10 cellular contexts compared by ENCODE assay signal in the genomic region with DNA sequence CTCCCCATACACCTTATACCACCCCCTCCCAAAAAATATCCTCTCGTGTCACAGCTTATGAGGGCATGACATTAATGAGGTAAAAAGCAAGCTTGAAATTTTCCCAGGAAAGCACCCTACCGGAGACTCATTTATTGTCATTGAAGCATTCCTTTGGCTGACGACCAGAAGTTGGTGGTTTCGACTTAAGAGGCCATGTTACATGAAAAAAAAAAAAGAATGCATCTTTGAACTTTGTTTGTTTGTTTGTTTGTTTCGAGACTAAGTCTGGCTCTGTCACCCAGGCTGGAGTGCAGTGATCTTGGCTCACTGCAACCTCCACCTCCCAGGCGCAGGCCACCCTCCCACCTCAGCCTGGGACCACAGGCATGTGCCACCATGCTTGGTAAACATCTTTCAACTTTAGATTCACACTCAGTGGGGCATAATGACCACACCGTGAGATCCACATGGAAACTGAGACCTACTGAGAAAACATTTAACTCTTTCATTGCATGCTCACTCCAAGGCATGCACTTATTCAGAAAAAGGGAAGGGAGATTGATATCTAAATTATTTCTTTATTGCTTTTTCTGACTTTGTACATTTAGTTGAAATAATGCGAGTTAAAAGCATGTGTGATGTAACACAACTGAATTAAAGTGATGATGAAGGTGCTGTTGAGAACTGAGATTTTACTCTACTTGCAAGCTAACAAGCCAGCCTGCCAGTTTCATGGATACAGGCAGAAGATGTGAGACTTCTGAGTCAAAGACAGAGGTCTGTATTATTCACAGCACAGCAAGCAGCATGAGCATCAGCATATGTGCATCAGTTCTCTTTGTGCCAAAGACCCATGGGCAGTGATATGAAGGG. TPM values are rescaled to one million over a fixed set of nuclear protein-coding genes. Genes with fewer than 3 reads are reported as not detected.
DNase-seq lines count a peak whose midpoint lies in the region; ATAC-seq lines count a peak whose summit lies in the region.
"Had no signal": no experiment of that assay in that cellular context is flagged by ENCODE, and none has a peak within 500 bp of the region (broad histone marks: within the 10 kb centered on the region; RNA-seq: fewer than 3 reads in every experiment).

No MANE protein-coding gene starts in this region.

- ATAC-seq in GM18508 (IDR thresholded peaks at IDR 0.05; ENCODE audit: insufficient read depth, unreplicated experiment) (peak; percentile 5), GM21381 (IDR thresholded peaks at IDR 0.05; ENCODE audit: unreplicated experiment) (peak; percentile 31), HG03378 (IDR thresholded peaks at IDR 0.05; ENCODE audit: unreplicated experiment) (peak; percentile 23)

- no peak overlapping the region for H4K91ac ChIP-seq in neuronal stem cell (ENCODE audit: low read depth, low read length, poor library complexity)

- no peak overlapping the region for H3K27ac ChIP-seq in neuronal stem cell (replicated peaks; ENCODE audit: low read length)
- H3K27ac ChIP-seq: cardiac muscle cell had no signal

- no peak overlapping the region for H3K4me3 ChIP-seq in neuronal stem cell (ENCODE audit: low read length in 2 of 2)
- H3K4me3 ChIP-seq: cardiac muscle cell had no signal

- no peak overlapping the region for H4K8ac ChIP-seq in neuronal stem cell (ENCODE audit: low read depth, low read length)

- no peaks in the 10 kb centered on the region for H3K36me3 ChIP-seq in neuronal stem cell (replicated peaks in 1 of 2; ENCODE audit: control insufficient read depth in 2 of 2, insufficient read depth in 2 of 2, low read length in 2 of 2)
- H3K36me3 ChIP-seq: cardiac muscle cell had no signal

- no peak overlapping the region for H3K4me2 ChIP-seq in neuronal stem cell (ENCODE audit: insufficient read depth, low read length, poor library complexity, severe bottlenecking)

- H2AK5ac ChIP-seq in neuronal stem cell (ENCODE audit: low read depth, low read length), result no peak overlapping the region

- H2BK12ac ChIP-seq in neuronal stem cell (ENCODE audit: low read length), result no peak overlapping the region

- peaks cover 4 to 8% of the 10 kb centered on the region in 2 donors for H3K4me1 ChIP-seq in neuronal stem cell (ENCODE audit: control insufficient read depth in 2 of 2, insufficient read depth in 1 of 2, low read depth in 1 of 2, low read length in 2 of 2)

- no peak overlapping the region for H2BK5ac ChIP-seq in neuronal stem cell (ENCODE audit: low read length)

- H2BK15ac ChIP-seq in neuronal stem cell (ENCODE audit: low read length), result no peak overlapping the region

- no peaks in the 10 kb centered on the region for H3K27me3 ChIP-seq in neuronal stem cell (ENCODE audit: control insufficient read depth in 3 of 3, insufficient read depth in 3 of 3, low read depth in 1 of 3, low read length in 3 of 3)
- H3K27me3 ChIP-seq: cardiac muscle cell had no signal

- H3K23ac ChIP-seq in neuronal stem cell (ENCODE audit: low read depth, low read length, poor library complexity), result no peak overlapping the region

- no CpG with 5 or more reads among the region's 8 CpGs for WGBS in neuronal stem cell (ENCODE audit: extremely low coverage in 2 of 2, insufficient read length in 2 of 2, insufficient replicate concordance in 1 of 2), 2 donors

- H3K9ac ChIP-seq in neuronal stem cell (ENCODE audit: low read depth, low read length, poor library complexity), result no peak overlapping the region

- no peak overlapping the region for H2BK120ac ChIP-seq in neuronal stem cell (ENCODE audit: low read depth, low read length)

- no peak overlapping the region for H2AFZ ChIP-seq in neuronal stem cell (ENCODE audit: low read length)

- H3K14ac ChIP-seq in neuronal stem cell (ENCODE audit: low read length), result no peak overlapping the region

- peak; percentile 45 for DNase-seq in fibroblast of peridontal ligament (ENCODE audit: extremely low read depth)
- no peak for DNase-seq in NCI-H2227 treated with DMSO at 0.1 percent for 48 hours (lab: John Stamatoyannopoulos, UW)
- no peak for DNase-seq in inferior parietal cortex (ENCODE audit: extremely low spot score)
- no peak for DNase-seq in neuronal stem cell (ENCODE audit: low spot score)
- no peak for DNase-seq in GM19240 (ENCODE audit: insufficient read length, low spot score)
- DNase-seq: stimulated activated CD4-positive, alpha-beta T cell treated with anti-CD3 and anti-CD28 coated beads, Interleukin-12 subunit alpha, Interleukin-12 subunit beta, amount 100 ng/mL, for 4 hours had no signal

- H3K9me3 ChIP-seq in neuronal stem cell (replicated peaks in 1 of 2; ENCODE audit: control insufficient read depth in 2 of 2, insufficient read depth in 1 of 2, low read depth in 1 of 2, low read length in 2 of 2), result no peaks in the 10 kb centered on the region

- no peak overlapping the region for H3K4ac ChIP-seq in neuronal stem cell (ENCODE audit: low read length)

- H3K18ac ChIP-seq in neuronal stem cell (ENCODE audit: low read length), result no peak overlapping the region

- H3K79me1 ChIP-seq in neuronal stem cell (ENCODE audit: low read depth, low read length), result no peaks in the 10 kb centered on the region

RNA-seq across cellular contexts. Expression of a gene that starts 5.1 kb away (rescaled TPM):
- 29.6 TPM for polyA plus RNA-seq in neuronal stem cell (2013, experiment 1 of 2)
- 31.0 TPM for polyA plus RNA-seq in neuronal stem cell (2013, experiment 2 of 2)
